Comparison of ENCODE assay signal across 8 cellular contexts in the genomic region with DNA sequence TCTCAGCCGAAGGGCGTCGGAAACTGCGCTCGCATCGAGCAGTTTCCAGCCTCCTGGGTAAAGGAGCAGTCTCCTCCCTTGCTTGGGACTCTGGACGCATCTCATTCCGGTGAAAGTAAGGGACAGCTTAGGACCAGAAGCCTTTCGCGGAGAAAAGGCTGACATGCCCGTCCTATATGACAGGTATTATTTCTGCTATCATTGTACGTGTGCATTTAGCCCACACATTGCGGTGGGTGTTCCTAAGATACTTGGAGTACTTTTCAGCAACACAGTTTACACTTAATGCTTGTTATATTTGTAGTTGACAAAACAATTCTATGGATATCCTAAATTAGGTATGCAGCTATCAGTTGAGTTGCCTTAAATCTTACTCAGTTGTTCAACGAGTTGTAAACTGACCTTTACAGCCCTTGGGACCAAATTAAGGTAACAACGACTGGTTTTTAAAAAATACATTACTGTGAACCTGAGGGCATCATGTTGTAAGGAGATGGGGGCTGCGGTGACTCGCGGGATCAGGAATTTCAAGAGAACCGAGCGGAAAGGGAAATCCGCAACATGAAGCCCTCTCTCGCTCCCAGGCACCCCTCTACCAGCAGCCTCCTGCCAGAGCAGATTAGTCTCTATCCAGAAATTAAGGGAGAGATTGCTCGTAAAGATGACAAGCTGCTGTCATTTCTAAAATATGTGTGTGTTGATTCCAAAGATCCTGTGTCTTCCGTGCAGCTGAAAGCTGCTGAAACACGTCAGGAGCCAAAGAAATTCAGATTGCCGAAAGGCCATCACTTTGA. TPM values are rescaled to one million over a fixed set of nuclear protein-coding genes. Genes with fewer than 3 reads are reported as not detected.
DNase-seq lines count a peak whose midpoint lies in the region; ATAC-seq and TF ChIP-seq lines count a peak whose summit lies in the region.

No MANE protein-coding gene starts in this region.

- no peaks in the 10 kb centered on the region for H3K27me3 ChIP-seq in CD4-positive, alpha-beta T cell (ENCODE audit: control insufficient read depth, insufficient read depth, low read length)
- no peaks in the 10 kb centered on the region for H3K27me3 ChIP-seq in SJSA1 (replicated peaks)

- H3K27ac Mint-ChIP-seq in CD4-positive, alpha-beta T cell: peak overlapping the region; percentile 95
- peak overlapping the region; percentile 98 for H3K27ac Mint-ChIP-seq in endothelial cell (ENCODE audit: unreplicated experiment)
- H3K27ac Mint-ChIP-seq in nephron progenitor cell: peak overlapping the region; percentile 99

- H3K9me3 ChIP-seq in CD4-positive, alpha-beta T cell (ENCODE audit: control insufficient read depth, low read length): no peaks in the 10 kb centered on the region
- H3K9me3 ChIP-seq in SJSA1 (replicated peaks): no peaks in the 10 kb centered on the region

- peak in 1 of 10 experiments; percentile 3 for DNase-seq in CD4-positive, alpha-beta T cell
- peak in 1 of 2 experiments; percentile 34 for DNase-seq in SJSA1 (ENCODE audit: low read depth in 1 of 2, low spot score in 2 of 2)
- peak; percentile 47 for DNase-seq in endothelial cell (ENCODE audit: low spot score)
- peak; percentile 18 for DNase-seq in nephron progenitor cell
- DNase-seq in NK-92 treated with Interleukin-12 subunit alpha and Interleukin-12 subunit beta, amount 100 ng/mL, for 24 hours (lab: John Stamatoyannopoulos, UW): no peak

- H3K36me3 ChIP-seq in SJSA1: peaks cover 8% of the 10 kb centered on the region

- POLR2A ChIA-PET in CD4-positive, alpha-beta T cell (lab: Charles Lee): interaction anchor here (0.7 to 3.3 kb wide), 23 partner anchors 9 to 1753 kb away, joined by 3 to 71 read pairs (median 4); partner anchors contain the start of genes CEP152, DTWD1, EID1 and FAM227B

- intact Hi-C loops in CD4-positive, alpha-beta T cell (cut with DNase I, micrococcal nuclease): loop anchor here (1.0 to 5.0 kb wide), 11 partner anchors 14 to 1611 kb away; partner anchors contain the start of genes CEP152 (in 2 of the 2), GALK2 (in 2 of the 2), DTWD1 (in 1 of the 2) and DUT (in 1 of the 2)

- no peaks in the 10 kb centered on the region for H3K27me3 Mint-ChIP-seq in CD4-positive, alpha-beta T cell
- peaks cover 7% of the 10 kb centered on the region for H3K27me3 Mint-ChIP-seq in endothelial cell (ENCODE audit: unreplicated experiment)
- peaks cover 7% of the 10 kb centered on the region for H3K27me3 Mint-ChIP-seq in nephron progenitor cell (ENCODE audit: low read depth, poor library complexity)

- no peaks in the 10 kb centered on the region for H3K9me3 Mint-ChIP-seq in CD4-positive, alpha-beta T cell
- no peaks in the 10 kb centered on the region for H3K9me3 Mint-ChIP-seq in endothelial cell (ENCODE audit: unreplicated experiment)
- no peaks in the 10 kb centered on the region for H3K9me3 Mint-ChIP-seq in nephron progenitor cell

- no peaks in the 10 kb centered on the region for H3K4me1 ChIP-seq in SJSA1 (replicated peaks)

- no peak for TF ChIP-seq CTCF in CD4-positive, alpha-beta T cell (IDR thresholded peaks at IDR 0.05)
- TF ChIP-seq CTCF in endothelial cell (IDR thresholded peaks at IDR 0.05; ENCODE audit: unreplicated experiment) (no peak), nephron progenitor cell (IDR thresholded peaks at IDR 0.05) (no peak)

- H3K4me3 Mint-ChIP-seq in CD4-positive, alpha-beta T cell: peak overlapping the region; percentile 98
- H3K4me3 Mint-ChIP-seq in endothelial cell (ENCODE audit: unreplicated experiment) (peak overlapping the region; percentile 99), nephron progenitor cell (peak overlapping the region; percentile 99)

- H3K36me3 Mint-ChIP-seq in CD4-positive, alpha-beta T cell (ENCODE audit: low read depth): peaks cover 13% of the 10 kb centered on the region
- H3K36me3 Mint-ChIP-seq in endothelial cell (ENCODE audit: low read depth, unreplicated experiment): no peaks in the 10 kb centered on the region
- H3K36me3 Mint-ChIP-seq in nephron progenitor cell (ENCODE audit: low read depth): peaks cover 4% of the 10 kb centered on the region

- H3K4me3 ChIP-seq in SJSA1: peak overlapping the region; percentile 72

- CTCF ChIA-PET in CD4-positive, alpha-beta T cell (lab: Charles Lee): interaction anchor here (0.8 to 2.2 kb wide), 3 partner anchors 10 to 110 kb away, joined by 3 to 6 read pairs (median 4); partner anchors contain the start of genes GALK2 and SECISBP2L

- H3K4me1 Mint-ChIP-seq in CD4-positive, alpha-beta T cell (ENCODE audit: low read depth): peaks cover 64% of the 10 kb centered on the region
- H3K4me1 Mint-ChIP-seq in endothelial cell (ENCODE audit: unreplicated experiment) (peaks cover 11% of the 10 kb centered on the region), nephron progenitor cell (peaks cover 40% of the 10 kb centered on the region)

- ATAC-seq in CD4-positive, alpha-beta T cell (ENCODE audit: poor library complexity): peak; percentile 32
- ATAC-seq in GM21619 (IDR thresholded peaks at IDR 0.05; ENCODE audit: unreplicated experiment): peak; percentile 19
- ATAC-seq in HG02970 (IDR thresholded peaks at IDR 0.05; ENCODE audit: low FRiP score, unreplicated experiment): no peak
- no peak for ATAC-seq in GM18909 (IDR thresholded peaks at IDR 0.05; ENCODE audit: poor library complexity, unreplicated experiment)

- H3K27ac ChIP-seq in CD4-positive, alpha-beta T cell (ENCODE audit: low read depth, low read length): peak overlapping the region; percentile 68
- H3K27ac ChIP-seq in SJSA1: peak overlapping the region; percentile 30

RNA-seq across cellular contexts. Expression of gene COPS2, which starts 0.6 kb away (rescaled TPM):
- 100 to 1,000 TPM; 131 to 136 TPM for total RNA-seq in CD4-positive, alpha-beta T cell
- 49.8 and 76.0 TPM in 2 replicates for total RNA-seq in SJSA1 (2014; rRNA removed; shearing (Covaris generic))
- 71.8 TPM for total RNA-seq in endothelial cell (ENCODE audit: unreplicated experiment)

RNA-seq across cellular contexts. Expression of gene GALK2, which starts 14.0 kb away (rescaled TPM):
- 10 to 100 TPM; 11.5 to 11.9 TPM for total RNA-seq in CD4-positive, alpha-beta T cell
- 32.1 and 32.3 TPM in 2 replicates for total RNA-seq in SJSA1 (2014; rRNA removed; shearing (Covaris generic))
- total RNA-seq in endothelial cell (ENCODE audit: unreplicated experiment): 25.7 TPM

Comparison
In these comparisons a context has a peak if more than half of its experiments do, and no peak if none do; other contexts are left out.
1. ATAC-seq: peak in CD4-positive, alpha-beta T cell (single experiment) and GM21619 (single experiment); none in HG02970 (single experiment) and GM18909 (single experiment).
2. Peak in every context shown above with its lines, with median percentiles within 50 percentile points of each other: H3K27ac Mint-ChIP-seq and H3K4me3 Mint-ChIP-seq.